12 cellular contexts compared by ENCODE assay signal in genomic region chr5:78975035-78975434, GRCh38.
"Had no signal": no experiment of that assay in that cellular context is flagged by ENCODE, and none has a peak within 500 bp of the region (broad histone marks: within the 10 kb centered on the region; RNA-seq: fewer than 3 reads in every experiment).

No MANE protein-coding gene starts in this region.

- ATAC-seq: stimulated activated effector memory CD8-positive, alpha-beta T cell treated with anti-CD3 and anti-CD28 coated beads, Interleukin-12 subunit alpha, Interleukin-12 subunit beta, amount 100 ng/mL, for 72 hours had no signal

- H2AFZ ChIP-seq: parathyroid adenoma had no signal

- H3K27me3 Mint-ChIP-seq: activated naive CD8-positive, alpha-beta T cell treated with anti-CD3 and anti-CD28 coated beads for 36 hours had no signal

- H3K4me3 Mint-ChIP-seq: activated naive CD8-positive, alpha-beta T cell treated with anti-CD3 and anti-CD28 coated beads for 36 hours; stimulated activated effector memory CD8-positive, alpha-beta T cell treated with anti-CD3 and anti-CD28 coated beads, Interleukin-12 subunit alpha, Interleukin-12 subunit beta, amount 100 ng/mL, for 72 hours had no signal

- H3K27ac Mint-ChIP-seq: activated naive CD8-positive, alpha-beta T cell treated with anti-CD3 and anti-CD28 coated beads for 36 hours; stimulated activated effector memory CD8-positive, alpha-beta T cell treated with anti-CD3 and anti-CD28 coated beads, Interleukin-12 subunit alpha, Interleukin-12 subunit beta, amount 100 ng/mL, for 72 hours had no signal

- H3K27ac ChIP-seq: brain microvascular endothelial cell, parathyroid adenoma had no signal

- DNase-seq: activated CD4-positive, alpha-beta T cell treated with anti-CD3 and anti-CD28 coated beads, Interleukin-2, amount 50 U/mL, for 1 hour; activated CD8-positive, alpha-beta memory T cell treated with anti-CD3 and anti-CD28 coated beads for 24 hours; activated gamma-delta T cell treated with Interleukin-2 at 50 U/mL for 16 hours; activated naive CD8-positive, alpha-beta T cell treated with anti-CD3 and anti-CD28 coated beads for 36 hours; amygdala; brain microvascular endothelial cell; cerebellar nuclear complex; dermis blood vessel endothelial cell; hypothalamus; stimulated activated CD4-positive, alpha-beta T cell treated with anti-CD3 and anti-CD28 coated beads, Interleukin-1b, Interleukin-23, amount 100 ng/mL, for 48 hours had no signal

- H3K4me1 ChIP-seq: parathyroid adenoma had no signal

- H3K36me3 Mint-ChIP-seq: stimulated activated effector memory CD8-positive, alpha-beta T cell treated with anti-CD3 and anti-CD28 coated beads, Interleukin-12 subunit alpha, Interleukin-12 subunit beta, amount 100 ng/mL, for 72 hours had no signal

- H3K79me2 ChIP-seq: parathyroid adenoma had no signal

- H3K9me3 Mint-ChIP-seq: stimulated activated effector memory CD8-positive, alpha-beta T cell treated with anti-CD3 and anti-CD28 coated beads, Interleukin-12 subunit alpha, Interleukin-12 subunit beta, amount 100 ng/mL, for 72 hours had no signal

- H3K36me3 ChIP-seq: brain microvascular endothelial cell had no signal

- H3K27me3 ChIP-seq: brain microvascular endothelial cell had no signal
